In the genomic region with DNA sequence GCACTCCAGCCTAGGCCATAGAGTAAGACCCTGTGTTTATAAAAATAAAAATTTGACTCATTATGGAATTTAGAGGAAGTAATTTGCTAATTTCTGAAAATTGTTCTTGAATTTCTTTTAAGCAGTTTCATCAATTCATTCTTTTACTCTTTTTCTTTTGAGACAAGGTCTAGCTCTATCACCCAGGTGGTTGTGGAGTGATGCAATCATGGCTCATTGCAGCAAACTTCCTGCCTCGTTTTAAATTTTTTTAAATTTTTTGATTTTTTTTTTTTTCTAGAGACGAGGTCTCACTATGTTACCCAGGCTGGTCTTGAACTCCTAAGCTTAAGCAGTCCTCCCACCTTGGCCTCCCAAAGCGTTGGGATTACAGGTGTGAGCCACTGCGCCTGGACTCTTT, we compare ENCODE assay signal across 1 cellular context.
TF ChIP-seq lines count a peak whose summit lies in the region.

No MANE protein-coding gene starts in this region.

TF ChIP-seq in HepG2, 621 proteins besides CTCF, POLR2A, EP300 and RAD21:
- TF ChIP-seq, protein P1, sequence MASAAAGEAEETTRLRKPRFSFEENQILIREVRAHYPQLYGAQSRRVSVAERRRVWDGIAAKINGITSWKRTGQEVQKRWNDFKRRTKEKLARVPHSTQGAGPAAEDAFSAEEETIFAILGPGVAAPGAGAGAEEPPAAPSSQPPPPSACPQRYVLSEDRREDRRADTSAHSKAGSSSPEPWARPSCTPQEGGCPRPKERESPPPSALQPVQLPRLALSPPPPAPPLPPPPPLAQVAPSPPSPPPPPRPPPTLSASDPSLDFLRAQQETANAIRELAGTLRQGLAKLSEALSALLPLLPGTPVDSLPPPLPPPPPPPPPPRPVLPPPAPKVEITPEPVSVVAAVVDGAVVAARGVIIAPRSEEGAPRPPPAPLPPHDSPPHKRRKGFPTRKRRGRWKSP (CRISPR knock-in tag; IDR thresholded peaks at IDR 0.05) = no peak
- TF ChIP-seq CEBPB (IDR thresholded peaks at IDR 0.05; ENCODE audit: borderline replicate concordance, low read depth, low read length) (peak; percentile 77), CEBPG (CRISPR knock-in tag; IDR thresholded peaks at IDR 0.05) (peak; percentile 67)
- TF ChIP-seq, protein P2, sequence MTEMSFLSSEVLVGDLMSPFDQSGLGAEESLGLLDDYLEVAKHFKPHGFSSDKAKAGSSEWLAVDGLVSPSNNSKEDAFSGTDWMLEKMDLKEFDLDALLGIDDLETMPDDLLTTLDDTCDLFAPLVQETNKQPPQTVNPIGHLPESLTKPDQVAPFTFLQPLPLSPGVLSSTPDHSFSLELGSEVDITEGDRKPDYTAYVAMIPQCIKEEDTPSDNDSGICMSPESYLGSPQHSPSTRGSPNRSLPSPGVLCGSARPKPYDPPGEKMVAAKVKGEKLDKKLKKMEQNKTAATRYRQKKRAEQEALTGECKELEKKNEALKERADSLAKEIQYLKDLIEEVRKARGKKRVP (CRISPR knock-in tag; IDR thresholded peaks at IDR 0.05) = peak in 1 of 2 experiments; percentile 54; a peak in 2 of 4 replicates
